8 cellular contexts compared by ENCODE assay signal in the genomic region with DNA sequence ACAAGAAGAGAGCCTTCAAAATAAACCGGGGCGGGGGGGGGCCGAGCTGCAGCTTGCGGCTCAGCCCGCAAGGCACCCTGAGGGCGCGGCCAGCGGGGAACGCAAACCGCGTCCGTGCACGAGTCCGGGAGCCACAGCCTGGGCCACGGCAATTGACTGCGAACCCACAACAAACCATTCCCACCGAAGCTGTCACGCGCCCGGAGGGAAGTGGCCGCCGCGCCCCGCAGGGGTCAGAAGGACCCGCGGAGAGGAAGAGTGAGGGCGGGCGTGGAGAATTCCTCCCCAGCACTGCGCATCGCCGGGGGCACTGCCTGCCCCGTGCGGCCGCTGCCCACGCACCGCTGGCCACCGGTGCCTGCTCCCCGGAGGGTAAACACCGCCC. TPM values are rescaled to one million over a fixed set of nuclear protein-coding genes. Genes with fewer than 3 reads are reported as not detected.
A peak's percentile ranks its signal among the peaks of the same experiment; 100 is the strongest.
DNase-seq lines count a peak whose midpoint lies in the region; ATAC-seq and TF ChIP-seq lines count a peak whose summit lies in the region.

No MANE protein-coding gene starts in this region.

- H3K36me3 ChIP-seq in HEK293 (ENCODE audit: control insufficient read depth in 2 of 2, insufficient read depth in 1 of 2, low read length in 2 of 2) = no peaks in the 10 kb centered on the region
- H3K36me3 ChIP-seq in upper lobe of left lung = no peaks in the 10 kb centered on the region

- no peak for TF ChIP-seq CTCF in HEK293 (tag by site-specific recombination; IDR thresholded peaks at IDR 0.05)
- no peak for TF ChIP-seq CTCF in dorsolateral prefrontal cortex (IDR thresholded peaks at IDR 0.05 in 54 of 56, conservative IDR thresholded peaks at IDR 0.05 in 2 of 56; ENCODE audit: low read depth in 1 of 56, partially characterized antibody in 56 of 56)
- no peak for TF ChIP-seq CTCF in upper lobe of left lung (IDR thresholded peaks at IDR 0.05)

- TF ChIP-seq EP300 in upper lobe of left lung (IDR thresholded peaks at IDR 0.05) = no peak

- no peak for TF ChIP-seq POLR2A in upper lobe of left lung (IDR thresholded peaks at IDR 0.05)

- peak overlapping the region; percentile 93 for H3K27ac ChIP-seq in HEK293 (ENCODE audit: extremely low read depth, low read depth, low read length)
- H3K27ac ChIP-seq in dorsolateral prefrontal cortex = peak overlapping the region in 58 of 59 donors; percentile 10 to 93 (median 82)
- peak overlapping the region; percentile 89 to 95 (median 94) for H3K27ac ChIP-seq in upper lobe of left lung

- H3K9me3 ChIP-seq in HEK293 (ENCODE audit: control insufficient read depth, insufficient read depth, low read depth, low read length) = no peaks in the 10 kb centered on the region
- no peaks in the 10 kb centered on the region for H3K9me3 ChIP-seq in mononuclear cell (ENCODE audit: low read depth, low read length)
- no peaks in the 10 kb centered on the region for H3K9me3 ChIP-seq in upper lobe of left lung

- H3K4me1 ChIP-seq in HEK293 (ENCODE audit: control insufficient read depth, insufficient read depth, low read length) (no peaks in the 10 kb centered on the region), mononuclear cell (ENCODE audit: insufficient read depth, low read length) (peaks cover 20% of the 10 kb centered on the region), upper lobe of left lung (peaks cover 13 to 39% (median 20%) of the 10 kb centered on the region in 4 donors)

- DNase-seq in COLO668 (lab: John Stamatoyannopoulos, UW; ENCODE audit: unreplicated experiment) (peak; percentile 45), T-helper 2 cell (peak in 4 of 5 experiments; percentile 21 to 69 (median 24)), dorsolateral prefrontal cortex (peak in 2 of 10 donors; percentile 4 to 16), upper lobe of left lung (peak; percentile 25 to 88), AML-193 (lab: John Stamatoyannopoulos, UW) (no peak), H4 (ENCODE audit: low spot score) (no peak)

- peak in 1 of 2 donors; percentile 48 for ATAC-seq in upper lobe of left lung (ENCODE audit: low FRiP score in 2 of 2)

- POLR2A ChIA-PET in HEK293 (lab: Yijun Ruan, JAX) = interaction anchor here (0.7 to 1.8 kb wide), 6 partner anchors 11 to 78 kb away, joined by 3 to 6 read pairs (median 4); no protein-coding TSS in a partner anchor

- WGBS in upper lobe of left lung, 2 donors = 0% methylated on average over 6 to 23 of the region's 39 CpGs

- H3K4me3 ChIP-seq in HEK293 (ENCODE audit: low read depth, low read length) = peak overlapping the region; percentile 95
- peak overlapping the region; percentile 62 to 95 (median 82) for H3K4me3 ChIP-seq in dorsolateral prefrontal cortex
- peak overlapping the region; percentile 60 for H3K4me3 ChIP-seq in mononuclear cell (ENCODE audit: low read length)
- peak overlapping the region; percentile 83 to 91 (median 86) for H3K4me3 ChIP-seq in upper lobe of left lung

- H3K27me3 ChIP-seq in dorsolateral prefrontal cortex (no peaks in the 10 kb centered on the region), mononuclear cell (ENCODE audit: insufficient read depth, low read length) (peaks cover 44% of the 10 kb centered on the region), upper lobe of left lung (no peaks in the 10 kb centered on the region)

- intact Hi-C loops in dorsolateral prefrontal cortex (cut with DNase I) = loop anchor here (5.0 to 10.0 kb wide), 2 partner anchors 381 to 383 kb away; a partner anchor contains a TSS

- CTCF ChIA-PET in HEK293 (lab: Yijun Ruan, JAX) = interaction anchor here (0.7 to 2.2 kb wide), 7 partner anchors 10 to 285 kb away, joined by 3 to 6 read pairs (median 3); no protein-coding TSS in a partner anchor

TF ChIP-seq in HEK293, 187 proteins besides CTCF, POLR2A, EP300 and RAD21 (continues in another document):
- TF ChIP-seq ZNF184 (tag by site-specific recombination; IDR thresholded peaks at IDR 0.05) (no peak), KLF8 (tag by site-specific recombination; IDR thresholded peaks at IDR 0.05) (no peak), ZBTB21 (tag by site-specific recombination; IDR thresholded peaks at IDR 0.05) (no peak), REPIN1 (tag by site-specific recombination; IDR thresholded peaks at IDR 0.05; ENCODE audit: low read depth) (no peak), ZNF211 (tag by site-specific recombination; IDR thresholded peaks at IDR 0.05; ENCODE audit: low read depth) (no peak), ZNF132 (tag by site-specific recombination; IDR thresholded peaks at IDR 0.05; ENCODE audit: borderline replicate concordance) (no peak), ZSCAN30 (tag by site-specific recombination; IDR thresholded peaks at IDR 0.05) (no peak), ZNF561 (tag by site-specific recombination; IDR thresholded peaks at IDR 0.05; ENCODE audit: borderline replicate concordance) (no peak), GLI4 (tag by site-specific recombination; IDR thresholded peaks at IDR 0.05) (no peak), KLF10 (tag by site-specific recombination; IDR thresholded peaks at IDR 0.05) (no peak), ZNF571 (tag by site-specific recombination; IDR thresholded peaks at IDR 0.05) (no peak)
- TF ChIP-seq, protein P1, sequence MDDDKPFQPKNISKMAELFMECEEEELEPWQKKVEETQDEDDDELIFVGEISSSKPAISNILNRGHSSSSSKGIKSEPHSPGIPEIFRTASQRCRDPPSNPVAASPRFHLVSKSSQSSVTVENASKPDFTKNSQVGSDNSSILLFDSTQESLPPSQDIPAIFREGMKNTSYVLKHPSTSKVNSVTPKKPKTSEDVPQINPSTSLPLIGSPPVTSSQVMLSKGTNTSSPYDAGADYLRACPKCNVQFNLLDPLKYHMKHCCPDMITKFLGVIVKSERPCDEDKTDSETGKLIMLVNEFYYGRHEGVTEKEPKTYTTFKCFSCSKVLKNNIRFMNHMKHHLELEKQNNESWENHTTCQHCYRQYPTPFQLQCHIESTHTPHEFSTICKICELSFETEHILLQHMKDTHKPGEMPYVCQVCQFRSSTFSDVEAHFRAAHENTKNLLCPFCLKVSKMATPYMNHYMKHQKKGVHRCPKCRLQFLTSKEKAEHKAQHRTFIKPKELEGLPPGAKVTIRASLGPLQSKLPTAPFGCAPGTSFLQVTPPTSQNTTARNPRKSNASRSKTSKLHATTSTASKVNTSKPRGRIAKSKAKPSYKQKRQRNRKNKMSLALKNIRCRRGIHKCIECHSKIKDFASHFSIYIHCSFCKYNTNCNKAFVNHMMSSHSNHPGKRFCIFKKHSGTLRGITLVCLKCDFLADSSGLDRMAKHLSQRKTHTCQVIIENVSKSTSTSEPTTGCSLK (tag by site-specific recombination; IDR thresholded peaks at IDR 0.05) = no peak
- TF ChIP-seq, protein P2, sequence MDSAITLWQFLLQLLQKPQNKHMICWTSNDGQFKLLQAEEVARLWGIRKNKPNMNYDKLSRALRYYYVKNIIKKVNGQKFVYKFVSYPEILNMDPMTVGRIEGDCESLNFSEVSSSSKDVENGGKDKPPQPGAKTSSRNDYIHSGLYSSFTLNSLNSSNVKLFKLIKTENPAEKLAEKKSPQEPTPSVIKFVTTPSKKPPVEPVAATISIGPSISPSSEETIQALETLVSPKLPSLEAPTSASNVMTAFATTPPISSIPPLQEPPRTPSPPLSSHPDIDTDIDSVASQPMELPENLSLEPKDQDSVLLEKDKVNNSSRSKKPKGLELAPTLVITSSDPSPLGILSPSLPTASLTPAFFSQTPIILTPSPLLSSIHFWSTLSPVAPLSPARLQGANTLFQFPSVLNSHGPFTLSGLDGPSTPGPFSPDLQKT (IDR thresholded peaks at IDR 0.05; ENCODE audit: borderline replicate concordance, low read depth, low read length) = no peak
- TF ChIP-seq, protein P3, sequence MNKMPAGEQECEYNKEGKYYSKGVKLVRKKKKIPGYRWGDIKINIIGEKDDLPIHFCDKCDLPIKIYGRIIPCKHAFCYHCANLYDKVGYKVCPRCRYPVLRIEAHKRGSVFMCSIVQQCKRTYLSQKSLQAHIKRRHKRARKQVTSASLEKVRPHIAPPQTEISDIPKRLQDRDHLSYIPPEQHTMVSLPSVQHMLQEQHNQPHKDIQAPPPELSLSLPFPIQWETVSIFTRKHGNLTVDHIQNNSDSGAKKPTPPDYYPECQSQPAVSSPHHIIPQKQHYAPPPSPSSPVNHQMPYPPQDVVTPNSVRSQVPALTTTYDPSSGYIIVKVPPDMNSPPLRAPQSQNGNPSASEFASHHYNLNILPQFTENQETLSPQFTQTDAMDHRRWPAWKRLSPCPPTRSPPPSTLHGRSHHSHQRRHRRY (tag by site-specific recombination; IDR thresholded peaks at IDR 0.05) = no peak
- TF ChIP-seq, protein P4, sequence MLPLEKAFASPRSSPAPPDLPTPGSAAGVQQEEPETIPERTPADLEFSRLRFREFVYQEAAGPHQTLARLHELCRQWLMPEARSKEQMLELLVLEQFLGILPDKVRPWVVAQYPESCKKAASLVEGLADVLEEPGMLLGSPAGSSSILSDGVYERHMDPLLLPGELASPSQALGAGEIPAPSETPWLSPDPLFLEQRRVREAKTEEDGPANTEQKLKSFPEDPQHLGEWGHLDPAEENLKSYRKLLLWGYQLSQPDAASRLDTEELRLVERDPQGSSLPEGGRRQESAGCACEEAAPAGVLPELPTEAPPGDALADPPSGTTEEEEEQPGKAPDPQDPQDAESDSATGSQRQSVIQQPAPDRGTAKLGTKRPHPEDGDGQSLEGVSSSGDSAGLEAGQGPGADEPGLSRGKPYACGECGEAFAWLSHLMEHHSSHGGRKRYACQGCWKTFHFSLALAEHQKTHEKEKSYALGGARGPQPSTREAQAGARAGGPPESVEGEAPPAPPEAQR (tag by site-specific recombination; IDR thresholded peaks at IDR 0.05) = no peak
- TF ChIP-seq, protein P5, sequence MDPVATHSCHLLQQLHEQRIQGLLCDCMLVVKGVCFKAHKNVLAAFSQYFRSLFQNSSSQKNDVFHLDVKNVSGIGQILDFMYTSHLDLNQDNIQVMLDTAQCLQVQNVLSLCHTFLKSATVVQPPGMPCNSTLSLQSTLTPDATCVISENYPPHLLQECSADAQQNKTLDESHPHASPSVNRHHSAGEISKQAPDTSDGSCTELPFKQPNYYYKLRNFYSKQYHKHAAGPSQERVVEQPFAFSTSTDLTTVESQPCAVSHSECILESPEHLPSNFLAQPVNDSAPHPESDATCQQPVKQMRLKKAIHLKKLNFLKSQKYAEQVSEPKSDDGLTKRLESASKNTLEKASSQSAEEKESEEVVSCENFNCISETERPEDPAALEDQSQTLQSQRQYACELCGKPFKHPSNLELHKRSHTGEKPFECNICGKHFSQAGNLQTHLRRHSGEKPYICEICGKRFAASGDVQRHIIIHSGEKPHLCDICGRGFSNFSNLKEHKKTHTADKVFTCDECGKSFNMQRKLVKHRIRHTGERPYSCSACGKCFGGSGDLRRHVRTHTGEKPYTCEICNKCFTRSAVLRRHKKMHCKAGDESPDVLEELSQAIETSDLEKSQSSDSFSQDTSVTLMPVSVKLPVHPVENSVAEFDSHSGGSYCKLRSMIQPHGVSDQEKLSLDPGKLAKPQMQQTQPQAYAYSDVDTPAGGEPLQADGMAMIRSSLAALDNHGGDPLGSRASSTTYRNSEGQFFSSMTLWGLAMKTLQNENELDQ (tag by site-specific recombination; IDR thresholded peaks at IDR 0.05; ENCODE audit: low read depth) = no peak

RNA-seq across cellular contexts. Expression of a gene that starts 0.6 kb away (rescaled TPM):
- total RNA-seq in dorsolateral prefrontal cortex (10 to 100 TPM in 116 of 120 experiments, 1 to 10 TPM in 4; 7.4 to 40.5 (median 18.3) TPM), mononuclear cell (40.8 TPM), upper lobe of left lung (10 to 100 TPM; 33.5 to 78.3 (median 57.1) TPM)
- 3.4 and 4.2 TPM in 2 replicates for total RNA-seq in H4 (2014; rRNA removed; shearing (Covaris generic))

Comparison
In these comparisons a context has a peak if more than half of its experiments do, and no peak if none do; other contexts are left out.
1. DNase-seq: peak in COLO668 (single experiment), T-helper 2 cell (4 of 5) and upper lobe of left lung (2 of 2); none in AML-193 (0 of 2) and H4 (single experiment).
2. Peak in every context shown above with its lines, with median percentiles within 50 percentile points of each other: H3K27ac ChIP-seq and H3K4me3 ChIP-seq.